In genomic region chr12:115946867-115947695, GRCh38 we compare ENCODE assay signal across 12 cellular contexts.
DNase-seq lines count a peak whose midpoint lies in the region; ATAC-seq and TF ChIP-seq lines count a peak whose summit lies in the region.
"Had no signal": no experiment of that assay in that cellular context is flagged by ENCODE, and none has a peak within 500 bp of the region (broad histone marks: within the 10 kb centered on the region; RNA-seq: fewer than 3 reads in every experiment).

No MANE protein-coding gene starts in this region.

- no peaks in the 10 kb centered on the region for H3K9me2 ChIP-seq in Loucy (replicated peaks; ENCODE audit: low read depth, low read length)

- no peaks in the 10 kb centered on the region for H3F3A ChIP-seq in Loucy (ENCODE audit: low read depth)

- H3K4me1 ChIP-seq in Loucy (ENCODE audit: insufficient read depth, low read length, poor library complexity, severe bottlenecking) (no peaks in the 10 kb centered on the region), psoas muscle (no peaks in the 10 kb centered on the region)

- DNase-seq in NCI-H748 (lab: John Stamatoyannopoulos, UW; ENCODE audit: unreplicated experiment), result peak; percentile 18
- no peak for DNase-seq in NCI-H748 treated with DMSO at 0.1 percent for 48 hours (lab: John Stamatoyannopoulos, UW)
- DNase-seq in dermis blood vessel endothelial cell, result peak; percentile 43
- DNase-seq in psoas muscle, result no peak
- DNase-seq in activated CD4-positive, CD25-positive, alpha-beta regulatory T cell treated with anti-CD3 and anti-CD28 coated beads, Interleukin-2, amount 50 U/mL, for 72 hours, result no peak
- no peak for DNase-seq in left colon
- DNase-seq: activated CD4-positive, alpha-beta T cell treated with anti-CD3 and anti-CD28 coated beads for 1 hour; HCEC 1CT; naive B cell; stimulated activated CD4-positive, alpha-beta T cell treated with anti-CD3 and anti-CD28 coated beads, Interleukin-2, amount 100 ng/mL, for 48 hours had no signal

- WGBS in psoas muscle, 3 donors, result 79 to 81% (median 79%) methylated on average over 19 of the region's 19 CpGs

- H2AFZ ChIP-seq in Loucy (ENCODE audit: low read length), result no peak overlapping the region

- H3K9ac ChIP-seq in Loucy (ENCODE audit: low read depth, low read length, poor library complexity, severe bottlenecking), result no peak overlapping the region

- no peak overlapping the region for H3K27ac ChIP-seq in psoas muscle

- intact Hi-C loops in psoas muscle (cut with DNase I), result no loop called here
- intact Hi-C loops in left colon (cut with DNase I, micrococcal nuclease), result no loop called here

- no peak overlapping the region for H3K4me2 ChIP-seq in Loucy (ENCODE audit: low read depth, low read length, poor library complexity, severe bottlenecking)

- no peak overlapping the region for H3K4me3 ChIP-seq in Loucy (ENCODE audit: low read length, poor library complexity, severe bottlenecking)
- no peak overlapping the region for H3K4me3 ChIP-seq in psoas muscle

- H3K27me3 ChIP-seq in Loucy (ENCODE audit: insufficient read depth, low read length, poor library complexity, severe bottlenecking) (no peaks in the 10 kb centered on the region), psoas muscle (ENCODE audit: insufficient read depth in 3 of 3, low read length in 2 of 3) (no peaks in the 10 kb centered on the region)

- no peak for ATAC-seq in psoas muscle
- no peak for ATAC-seq in left colon
- ATAC-seq in HG02884 (IDR thresholded peaks at IDR 0.05; ENCODE audit: unreplicated experiment), result no peak

- H3K9me3 ChIP-seq in Loucy (ENCODE audit: insufficient read depth, low read depth, low read length) (no peaks in the 10 kb centered on the region), psoas muscle (no peaks in the 10 kb centered on the region)

- no peaks in the 10 kb centered on the region for H3K79me2 ChIP-seq in Loucy (ENCODE audit: insufficient read depth, low read length)

- no peaks in the 10 kb centered on the region for H3K36me3 ChIP-seq in Loucy (ENCODE audit: insufficient read depth, low read length)
- no peaks in the 10 kb centered on the region for H3K36me3 ChIP-seq in psoas muscle (ENCODE audit: insufficient read depth in 1 of 2, low read depth in 1 of 2)

- peak; percentile 79 for TF ChIP-seq CTCF in Loucy (conservative IDR thresholded peaks at IDR 0.05; ENCODE audit: low read length)
- TF ChIP-seq CTCF in psoas muscle (IDR thresholded peaks at IDR 0.05), result peak; percentile 22

- H4K20me1 ChIP-seq in Loucy (ENCODE audit: insufficient read depth, low read length, poor library complexity, severe bottlenecking), result no peaks in the 10 kb centered on the region

Comparison
In these comparisons a context has a peak if more than half of its experiments do, and no peak if none do; other contexts are left out.
1. DNase-seq: peak in NCI-H748 (single experiment) and dermis blood vessel endothelial cell (single experiment); none in NCI-H748 treated with DMSO at 0.1 percent for 48 hours (single experiment), psoas muscle (0 of 2), activated CD4-positive, CD25-positive, alpha-beta regulatory T cell treated with anti-CD3 and anti-CD28 coated beads, Interleukin-2, amount 50 U/mL, for 72 hours (single experiment) and left colon (0 of 2).